19 cellular contexts compared by ENCODE assay signal in the genomic region with DNA sequence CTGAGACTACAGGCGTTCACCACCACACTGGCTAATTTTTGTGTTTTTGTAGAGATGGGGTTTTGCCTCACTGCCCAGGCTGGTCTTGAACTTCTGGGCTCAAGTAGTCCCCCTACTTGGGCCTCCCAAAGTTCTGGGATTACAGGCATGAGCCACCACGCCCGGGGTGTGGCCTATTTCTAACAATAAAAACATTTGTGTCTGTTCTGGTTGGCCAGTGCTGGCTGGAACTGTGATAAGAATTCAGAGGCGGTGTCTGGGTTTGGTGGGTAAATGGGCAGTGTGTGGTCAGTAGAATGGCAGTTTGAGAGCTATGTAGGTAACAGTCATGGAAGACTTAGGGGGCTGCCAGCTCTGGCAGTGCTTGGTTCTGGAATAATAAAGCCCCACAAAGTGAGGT. TPM values are rescaled to one million over a fixed set of nuclear protein-coding genes. Genes with fewer than 3 reads are reported as not detected.
DNase-seq lines count a peak whose midpoint lies in the region; ATAC-seq and TF ChIP-seq lines count a peak whose summit lies in the region.
"Had no signal": no experiment of that assay in that cellular context is flagged by ENCODE, and none has a peak within 500 bp of the region (broad histone marks: within the 10 kb centered on the region; RNA-seq: fewer than 3 reads in every experiment).

No MANE protein-coding gene starts in this region.

- no peaks in the 10 kb centered on the region for H3K27me3 Mint-ChIP-seq in activated CD4-positive, alpha-beta memory T cell treated with anti-CD3 and anti-CD28 coated beads for 36 hours
- H3K27me3 Mint-ChIP-seq: activated CD4-positive, alpha-beta T cell treated with anti-CD3 and anti-CD28 coated beads, Interleukin-2, amount 10 ng/mL, durations not matched to agents 7 days and 5 days had no signal

- H3K9me3 ChIP-seq in ascending aorta, result no peaks in the 10 kb centered on the region
- H3K9me3 ChIP-seq in right cardiac atrium (ENCODE audit: control insufficient read depth, low read length), result no peaks in the 10 kb centered on the region
- H3K9me3 ChIP-seq in gastrocnemius medialis, result no peaks in the 10 kb centered on the region

- no peaks in the 10 kb centered on the region for H3K36me3 ChIP-seq in ascending aorta
- H3K36me3 ChIP-seq in gastrocnemius medialis, result no peaks in the 10 kb centered on the region

- H3K4me3 ChIP-seq in ascending aorta, result no peak overlapping the region
- H3K4me3 ChIP-seq in right cardiac atrium (ENCODE audit: low read length), result no peak overlapping the region
- no peak overlapping the region for H3K4me3 ChIP-seq in gastrocnemius medialis
- H3K4me3 ChIP-seq: GM23248 had no signal

- no peaks in the 10 kb centered on the region for H3K4me1 Mint-ChIP-seq in activated CD4-positive, alpha-beta memory T cell treated with anti-CD3 and anti-CD28 coated beads for 36 hours (ENCODE audit: low read depth)
- H3K4me1 Mint-ChIP-seq: activated CD4-positive, alpha-beta T cell treated with anti-CD3 and anti-CD28 coated beads, Interleukin-2, amount 10 ng/mL, durations not matched to agents 7 days and 5 days had no signal

- CTCF ChIA-PET in activated CD4-positive, alpha-beta memory T cell treated with anti-CD3 and anti-CD28 coated beads for 36 hours (lab: Charles Lee), result no interaction called here

- H3K27me3 ChIP-seq in ascending aorta, result no peaks in the 10 kb centered on the region
- no peaks in the 10 kb centered on the region for H3K27me3 ChIP-seq in right cardiac atrium (ENCODE audit: control insufficient read depth, insufficient read depth)
- H3K27me3 ChIP-seq in gastrocnemius medialis, result no peaks in the 10 kb centered on the region

- POLR2A ChIA-PET in activated CD4-positive, alpha-beta memory T cell treated with anti-CD3 and anti-CD28 coated beads for 36 hours (lab: Charles Lee), result no interaction called here

- 45% methylated on average over 4 of the region's 4 CpGs for WGBS in right cardiac atrium

- H3K27ac ChIP-seq in ascending aorta (peak overlapping the region; percentile 92 to 96), right cardiac atrium (ENCODE audit: low read length) (peak overlapping the region; percentile 83), gastrocnemius medialis (peak overlapping the region in 3 of 4 donors; percentile 9 to 60 (median 21))
- H3K27ac ChIP-seq: GM23248, RWPE1 had no signal

- intact Hi-C loops in ascending aorta (cut with DNase I), result loop anchor here (5.0 to 10.0 kb wide), 2 partner anchors 34 to 449 kb away; no protein-coding TSS in a partner anchor
- intact Hi-C loops in right cardiac atrium (cut with DNase I), result loop anchor here in 3 of 4 donors (5.0 to 10.0 kb wide), 2 partner anchors 59 to 61 kb away; no protein-coding TSS in a partner anchor
- intact Hi-C loops in gastrocnemius medialis (cut with DNase I; ENCODE audit: low total_unique reads), result no loop called here
- intact Hi-C loops in activated CD4-positive, alpha-beta memory T cell treated with anti-CD3 and anti-CD28 coated beads for 36 hours (cut with micrococcal nuclease), result no loop called here

- ATAC-seq in right cardiac atrium (peak; percentile 3 to 37), gastrocnemius medialis (no peak)
- ATAC-seq: sciatic nerve; stimulated activated naive CD8-positive, alpha-beta T cell treated with anti-CD3 and anti-CD28 coated beads, Interleukin-15, Interleukin-2, amounts not matched to agents 100 U/mL and 50 U/mL, for 24 hours had no signal

- H3K4me1 ChIP-seq in ascending aorta (peaks cover 29 to 82% of the 10 kb centered on the region in 2 donors), right cardiac atrium (ENCODE audit: control insufficient read depth, insufficient read depth, low read length) (peaks cover 40% of the 10 kb centered on the region), gastrocnemius medialis (peaks cover 48 to 64% of the 10 kb centered on the region in 2 donors)

- H3K9me3 Mint-ChIP-seq in activated CD4-positive, alpha-beta memory T cell treated with anti-CD3 and anti-CD28 coated beads for 36 hours, result no peaks in the 10 kb centered on the region
- H3K9me3 Mint-ChIP-seq: activated CD4-positive, alpha-beta T cell treated with anti-CD3 and anti-CD28 coated beads, Interleukin-2, amount 10 ng/mL, durations not matched to agents 7 days and 5 days had no signal

- TF ChIP-seq POLR2A in gastrocnemius medialis (IDR thresholded peaks at IDR 0.05), result no peak

- DNase-seq in A172 (ENCODE audit: low spot score), result peak; percentile 30
- DNase-seq in ascending aorta (ENCODE audit: low spot score in 2 of 2), result no peak
- DNase-seq in right cardiac atrium, result peak; percentile 73 to 90 (median 79)
- no peak for DNase-seq in gastrocnemius medialis
- DNase-seq in NCI-H446 (lab: John Stamatoyannopoulos, UW), result no peak
- DNase-seq in activated CD4-positive, alpha-beta memory T cell treated with anti-CD3 and anti-CD28 coated beads for 36 hours, result no peak
- DNase-seq in T-helper 1 cell, result no peak
- no peak for DNase-seq in NCI-H1930 (lab: John Stamatoyannopoulos, UW)
- DNase-seq: activated CD4-positive, alpha-beta T cell treated with anti-CD3 and anti-CD28 coated beads, Interleukin-2, amount 10 ng/mL, durations not matched to agents 7 days and 5 days; activated naive CD4-positive, alpha-beta T cell treated with Interleukin-2 at 50 U/mL for 16 hours; DMS 273 treated with DMSO at 0.1 percent for 48 hours; GM23248; NCI-H1092; NCI-H2081; NCI-H510A; stimulated activated CD4-positive, alpha-beta T cell treated with anti-CD3 and anti-CD28 coated beads, Interleukin-1b, Interleukin-23, amount 100 ng/mL, for 48 hours; stimulated activated naive CD8-positive, alpha-beta T cell treated with anti-CD3 and anti-CD28 coated beads, Interleukin-15, Interleukin-2, amounts not matched to agents 100 U/mL and 50 U/mL, for 24 hours had no signal

- no peak for TF ChIP-seq CTCF in ascending aorta (IDR thresholded peaks at IDR 0.05)
- TF ChIP-seq CTCF in gastrocnemius medialis (IDR thresholded peaks at IDR 0.05 in 4 of 5, conservative IDR thresholded peaks at IDR 0.05 in 1 of 5), result no peak

- H3K36me3 Mint-ChIP-seq in activated CD4-positive, alpha-beta memory T cell treated with anti-CD3 and anti-CD28 coated beads for 36 hours, result no peaks in the 10 kb centered on the region

- H3K4me3 Mint-ChIP-seq in activated CD4-positive, alpha-beta memory T cell treated with anti-CD3 and anti-CD28 coated beads for 36 hours, result no peak overlapping the region
- H3K4me3 Mint-ChIP-seq: activated CD4-positive, alpha-beta T cell treated with anti-CD3 and anti-CD28 coated beads, Interleukin-2, amount 10 ng/mL, durations not matched to agents 7 days and 5 days had no signal

- H3K27ac Mint-ChIP-seq in activated CD4-positive, alpha-beta memory T cell treated with anti-CD3 and anti-CD28 coated beads for 36 hours, result no peak overlapping the region
- H3K27ac Mint-ChIP-seq: activated CD4-positive, alpha-beta T cell treated with anti-CD3 and anti-CD28 coated beads, Interleukin-2, amount 10 ng/mL, durations not matched to agents 7 days and 5 days had no signal

- in situ Hi-C loops in gastrocnemius medialis (cut with MboI; ENCODE audit: low sequenced_read_pairs in 4 of 4), result loop anchor here in 2 of 4 donors (10.0 kb wide), 1 partner anchor 61 kb away; no protein-coding TSS in a partner anchor

RNA-seq across cellular contexts. Expression of a gene that starts 46.9 kb away (rescaled TPM):
- 7.2 and 9.0 TPM in 2 replicates for total RNA-seq in A172 (2014; rRNA removed; shearing (Covaris generic))
- 128 TPM for total RNA-seq in ascending aorta
- 100 to 1,000 TPM; 552 to 675 (median 584) TPM for total RNA-seq in right cardiac atrium
- 625 TPM for polyA plus RNA-seq in right cardiac atrium
- 100 to 1,000 TPM; 419 to 569 (median 539) TPM for total RNA-seq in gastrocnemius medialis
- total RNA-seq in activated CD4-positive, alpha-beta memory T cell treated with anti-CD3 and anti-CD28 coated beads for 36 hours, result under 1 TPM; 0.10 to 0.14 TPM

Comparison
In these comparisons a context has a peak if more than half of its experiments do, and no peak if none do; other contexts are left out.
1. DNase-seq: peak in A172 (single experiment) and right cardiac atrium (3 of 3); none in ascending aorta (0 of 2), gastrocnemius medialis (0 of 2), NCI-H446 (0 of 2), activated CD4-positive, alpha-beta memory T cell treated with anti-CD3 and anti-CD28 coated beads for 36 hours (single experiment), T-helper 1 cell (0 of 5) and NCI-H1930 (0 of 2).
2. H3K27ac ChIP-seq: peak in every context shown above with its lines; median percentile 94 in ascending aorta; 83 in right cardiac atrium; 21 in gastrocnemius medialis.
3. ATAC-seq: peak in right cardiac atrium (2 of 2); none in gastrocnemius medialis (0 of 2).
4. RNA of a gene that starts 46.9 kb away (total RNA-seq): 552 to 675 TPM in right cardiac atrium, 419 to 569 TPM in gastrocnemius medialis and 128 TPM in ascending aorta (single experiment); 7.2 to 9.0 TPM in A172 and 0.10 to 0.14 TPM in activated CD4-positive, alpha-beta memory T cell treated with anti-CD3 and anti-CD28 coated beads for 36 hours; every median in the first group is over 10 times any median in the second.
5. intact Hi-C loops: an anchor here in ascending aorta (5.0 to 10.0 kb wide) and right cardiac atrium (5.0 to 10.0 kb wide); none called in gastrocnemius medialis and activated CD4-positive, alpha-beta memory T cell treated with anti-CD3 and anti-CD28 coated beads for 36 hours.